In genomic region chr17:80329421-80329820, GRCh38 we compare ENCODE assay signal across 7 cellular contexts.
DNase-seq lines count a peak whose midpoint lies in the region; ATAC-seq, FAIRE-seq and TF ChIP-seq lines count a peak whose summit lies in the region.
"Not testable (repeated sequence)": the region's sequence is repeated elsewhere in the genome, so short reads cannot be mapped to it uniquely, and the experiment has no call there.

No MANE protein-coding gene starts in this region.

- H3K27me3 Mint-ChIP-seq in T-helper 17 cell; activated CD4-positive, alpha-beta memory T cell treated with anti-CD3 and anti-CD28 coated beads for 36 hours; activated T-cell treated with anti-CD3 and anti-CD28 coated beads, Interleukin-2, amount 50 U/mL, for 72 hours (ENCODE audit: low read depth); activated naive CD4-positive, alpha-beta T cell treated with anti-CD3 and anti-CD28 coated beads, Interleukin-2, amount 10 ng/mL, durations not matched to agents 7 days and 5 days; natural killer cell treated with Interleukin-12 subunit alpha and Interleukin-12 subunit beta and Interleukin-15 and Interleukin-18, amount 100 ng/mL, for 72 hours: not testable (repeated sequence)

- peaks cover 15% of the 10 kb centered on the region for H3K4me1 Mint-ChIP-seq in T-helper 17 cell
- peaks cover 16% of the 10 kb centered on the region for H3K4me1 Mint-ChIP-seq in activated CD4-positive, alpha-beta memory T cell treated with anti-CD3 and anti-CD28 coated beads for 36 hours (ENCODE audit: low read depth)
- H3K4me1 Mint-ChIP-seq in activated T-cell treated with anti-CD3 and anti-CD28 coated beads, Interleukin-2, amount 50 U/mL, for 72 hours (ENCODE audit: low read depth), result not testable (repeated sequence)
- H3K4me1 Mint-ChIP-seq in activated naive CD4-positive, alpha-beta T cell treated with anti-CD3 and anti-CD28 coated beads, Interleukin-2, amount 10 ng/mL, durations not matched to agents 7 days and 5 days, result peaks cover 18% of the 10 kb centered on the region
- H3K4me1 Mint-ChIP-seq in natural killer cell treated with Interleukin-12 subunit alpha and Interleukin-12 subunit beta and Interleukin-15 and Interleukin-18, amount 100 ng/mL, for 72 hours (ENCODE audit: low read depth in 2 of 2), result peaks cover 55 to 57% of the 10 kb centered on the region in 2 donors

- CTCF ChIA-PET in activated CD4-positive, alpha-beta memory T cell treated with anti-CD3 and anti-CD28 coated beads for 36 hours (lab: Charles Lee); activated naive CD4-positive, alpha-beta T cell treated with anti-CD3 and anti-CD28 coated beads, Interleukin-2, amount 10 ng/mL, durations not matched to agents 7 days and 5 days (lab: Charles Lee): not testable (repeated sequence)
- CTCF ChIA-PET in K562 (lab: Yijun Ruan, JAX; ENCODE audit: low intra/inter-chr PET ratio), result interaction anchor here (0.5 kb wide), 1 partner anchor 587 kb away, joined by 3 read pairs; no protein-coding TSS in a partner anchor

- H3K9me3 Mint-ChIP-seq in activated CD4-positive, alpha-beta memory T cell treated with anti-CD3 and anti-CD28 coated beads for 36 hours; activated T-cell treated with anti-CD3 and anti-CD28 coated beads, Interleukin-2, amount 50 U/mL, for 72 hours; activated naive CD4-positive, alpha-beta T cell treated with anti-CD3 and anti-CD28 coated beads, Interleukin-2, amount 10 ng/mL, durations not matched to agents 7 days and 5 days; natural killer cell treated with Interleukin-12 subunit alpha and Interleukin-12 subunit beta and Interleukin-15 and Interleukin-18, amount 100 ng/mL, for 72 hours: not testable (repeated sequence)

- DNase-seq in T-helper 17 cell; activated CD4-positive, alpha-beta memory T cell treated with anti-CD3 and anti-CD28 coated beads for 36 hours; activated T-cell treated with anti-CD3 and anti-CD28 coated beads, Interleukin-2, amount 50 U/mL, for 72 hours; activated naive CD4-positive, alpha-beta T cell treated with anti-CD3 and anti-CD28 coated beads, Interleukin-2, amount 10 ng/mL, durations not matched to agents 7 days and 5 days; K562 (ENCODE audit: extremely low read depth in 1 of 4, low spot score in 3 of 4); natural killer cell treated with Interleukin-12 subunit alpha and Interleukin-12 subunit beta and Interleukin-15 and Interleukin-18, amount 100 ng/mL, for 72 hours (ENCODE audit: low spot score): not testable (repeated sequence)
- DNase-seq in upper lobe of right lung, result peak; percentile 29

- H3K36me3 ChIP-seq in K562 (ENCODE audit: control insufficient read depth, insufficient read depth, low read length), result peaks cover 67% of the 10 kb centered on the region
- peaks cover 100% of the 10 kb centered on the region for H3K36me3 ChIP-seq in upper lobe of right lung

- H4K20me1 ChIP-seq in K562 (replicated peaks; ENCODE audit: control insufficient read depth, insufficient read depth, low read length), result not testable (repeated sequence)

- not testable (repeated sequence) for H3K9me3 ChIP-seq in T-helper 17 cell (ENCODE audit: control insufficient read depth, low read length, poor library complexity, severe bottlenecking); K562 (replicated peaks; ENCODE audit: control insufficient read depth, insufficient read depth, low read depth, low read length); upper lobe of right lung

- TF ChIP-seq EP300 in K562 (IDR thresholded peaks at IDR 0.05; ENCODE audit: low read length), result not testable (repeated sequence)

- POLR2A ChIA-PET in activated CD4-positive, alpha-beta memory T cell treated with anti-CD3 and anti-CD28 coated beads for 36 hours (lab: Charles Lee), result interaction anchor here (0.5 kb wide), 1 partner anchor 9 kb away, joined by 4 read pairs; no protein-coding TSS in a partner anchor
- POLR2A ChIA-PET in K562 (lab: Yijun Ruan, JAX), result interaction anchor here (0.5 kb wide), 1 partner anchor 12 kb away, joined by 3 read pairs; no protein-coding TSS in a partner anchor

- in situ Hi-C loops in K562 (cut with MboI), result not testable (repeated sequence)

- not testable (repeated sequence) for H3K4me3 ChIP-seq in K562, upper lobe of right lung

- not testable (repeated sequence) for H3K9me1 ChIP-seq in K562 (ENCODE audit: control insufficient read depth, insufficient read depth, low read length)

- H3K4me2 ChIP-seq in K562 (ENCODE audit: insufficient read depth, low read length), result not testable (repeated sequence)

- not testable (repeated sequence) for H2AFZ ChIP-seq in K562 (ENCODE audit: low read depth, low read length)

- not testable (repeated sequence) for TF ChIP-seq RAD21 in K562 (CRISPR knock-in tag; conservative IDR thresholded peaks at IDR 0.05 in 1 of 2, IDR thresholded peaks at IDR 0.05 in 1 of 2)

- not testable (repeated sequence) for H3K9ac ChIP-seq in K562 (ENCODE audit: insufficient read depth in 1 of 2, low read depth in 2 of 2, low read length in 2 of 2)

- not testable (repeated sequence) for H3K27ac ChIP-seq in K562 (ENCODE audit: extremely low read depth, low read depth, low read length); upper lobe of right lung

- H3K27ac Mint-ChIP-seq in T-helper 17 cell, result peak overlapping the region; percentile 2
- peak overlapping the region; percentile 63 for H3K27ac Mint-ChIP-seq in activated CD4-positive, alpha-beta memory T cell treated with anti-CD3 and anti-CD28 coated beads for 36 hours
- H3K27ac Mint-ChIP-seq in activated T-cell treated with anti-CD3 and anti-CD28 coated beads, Interleukin-2, amount 50 U/mL, for 72 hours, result peak overlapping the region; percentile 70
- H3K27ac Mint-ChIP-seq in activated naive CD4-positive, alpha-beta T cell treated with anti-CD3 and anti-CD28 coated beads, Interleukin-2, amount 10 ng/mL, durations not matched to agents 7 days and 5 days, result peak overlapping the region; percentile 33
- peak overlapping the region; percentile 76 to 81 for H3K27ac Mint-ChIP-seq in natural killer cell treated with Interleukin-12 subunit alpha and Interleukin-12 subunit beta and Interleukin-15 and Interleukin-18, amount 100 ng/mL, for 72 hours

- not testable (repeated sequence) for H3K4me3 Mint-ChIP-seq in T-helper 17 cell; activated CD4-positive, alpha-beta memory T cell treated with anti-CD3 and anti-CD28 coated beads for 36 hours; activated T-cell treated with anti-CD3 and anti-CD28 coated beads, Interleukin-2, amount 50 U/mL, for 72 hours; activated naive CD4-positive, alpha-beta T cell treated with anti-CD3 and anti-CD28 coated beads, Interleukin-2, amount 10 ng/mL, durations not matched to agents 7 days and 5 days
- peak overlapping the region; percentile 71 for H3K4me3 Mint-ChIP-seq in natural killer cell treated with Interleukin-12 subunit alpha and Interleukin-12 subunit beta and Interleukin-15 and Interleukin-18, amount 100 ng/mL, for 72 hours

- TF ChIP-seq CTCF in K562 (IDR thresholded peaks at IDR 0.05 in 2 of 3, conservative IDR thresholded peaks at IDR 0.05 in 1 of 3; ENCODE audit: insufficient read depth in 2 of 3, low read depth in 1 of 3, low read length in 3 of 3); upper lobe of right lung (IDR thresholded peaks at IDR 0.05): not testable (repeated sequence)

- H3K36me3 Mint-ChIP-seq in T-helper 17 cell (ENCODE audit: low read depth), result peaks cover 13% of the 10 kb centered on the region
- peaks cover 89% of the 10 kb centered on the region for H3K36me3 Mint-ChIP-seq in activated CD4-positive, alpha-beta memory T cell treated with anti-CD3 and anti-CD28 coated beads for 36 hours
- H3K36me3 Mint-ChIP-seq in activated T-cell treated with anti-CD3 and anti-CD28 coated beads, Interleukin-2, amount 50 U/mL, for 72 hours (ENCODE audit: insufficient read depth in 2 of 2), result peaks cover 42 to 70% of the 10 kb centered on the region in 2 donors
- H3K36me3 Mint-ChIP-seq in activated naive CD4-positive, alpha-beta T cell treated with anti-CD3 and anti-CD28 coated beads, Interleukin-2, amount 10 ng/mL, durations not matched to agents 7 days and 5 days, result peaks cover 84% of the 10 kb centered on the region
- peaks cover 69% of the 10 kb centered on the region for H3K36me3 Mint-ChIP-seq in natural killer cell treated with Interleukin-12 subunit alpha and Interleukin-12 subunit beta and Interleukin-15 and Interleukin-18, amount 100 ng/mL, for 72 hours

- not testable (repeated sequence) for H3K4me1 ChIP-seq in K562 (replicated peaks in 1 of 2; ENCODE audit: control insufficient read depth in 2 of 2, insufficient read depth in 2 of 2, low read length in 2 of 2); upper lobe of right lung

- BruUV-seq in K562 (replicated peaks; lab: Mats Ljungman, UMichigan), result not testable (repeated sequence)

- H3K27me3 ChIP-seq in K562 (ENCODE audit: control insufficient read depth in 2 of 2, insufficient read depth in 2 of 2, low read length in 2 of 2); upper lobe of right lung: not testable (repeated sequence)

- intact Hi-C loops in activated CD4-positive, alpha-beta memory T cell treated with anti-CD3 and anti-CD28 coated beads for 36 hours (cut with micrococcal nuclease); K562 (cut with micrococcal nuclease); upper lobe of right lung (cut with DNase I): not testable (repeated sequence)

- TF ChIP-seq POLR2A in K562 (conservative IDR thresholded peaks at IDR 0.05), result not testable (repeated sequence)

- not testable (repeated sequence) for H3K79me2 ChIP-seq in K562 (ENCODE audit: control insufficient read depth, insufficient read depth, low read length)

- FAIRE-seq in K562 (lab: Jason Lieb, UNC), result not testable (repeated sequence)

- ATAC-seq in T-helper 17 cell; activated T-cell treated with anti-CD3 and anti-CD28 coated beads, Interleukin-2, amount 50 U/mL, for 72 hours (replicated peaks in 1 of 2); K562; natural killer cell treated with Interleukin-12 subunit alpha and Interleukin-12 subunit beta and Interleukin-15 and Interleukin-18, amount 100 ng/mL, for 72 hours; upper lobe of right lung: not testable (repeated sequence)

- WGBS in K562 (ENCODE audit: insufficient coverage, low coverage, missing lambda C conversion rate), result 77% methylated on average over 5 of the region's 6 CpGs

TF ChIP-seq in K562, 482 proteins besides CTCF, POLR2A, EP300 and RAD21:
- TF ChIP-seq ZNF121 (CRISPR knock-in tag; conservative IDR thresholded peaks at IDR 0.05), result peak; percentile 73; the same call in 1 of the 2 replicates

Comparison
In these comparisons a context has a peak if more than half of its experiments do, and no peak if none do; other contexts are left out.
1. H3K27ac Mint-ChIP-seq: peak in every context shown above with its lines; median percentile 78 in natural killer cell treated with Interleukin-12 subunit alpha and Interleukin-12 subunit beta and Interleukin-15 and Interleukin-18, amount 100 ng/mL, for 72 hours; 70 in activated T-cell treated with anti-CD3 and anti-CD28 coated beads, Interleukin-2, amount 50 U/mL, for 72 hours; 63 in activated CD4-positive, alpha-beta memory T cell treated with anti-CD3 and anti-CD28 coated beads for 36 hours; 33 in activated naive CD4-positive, alpha-beta T cell treated with anti-CD3 and anti-CD28 coated beads, Interleukin-2, amount 10 ng/mL, durations not matched to agents 7 days and 5 days; 2 in T-helper 17 cell.